Comparison of ENCODE assay signal across 8 cellular contexts in the genomic region with DNA sequence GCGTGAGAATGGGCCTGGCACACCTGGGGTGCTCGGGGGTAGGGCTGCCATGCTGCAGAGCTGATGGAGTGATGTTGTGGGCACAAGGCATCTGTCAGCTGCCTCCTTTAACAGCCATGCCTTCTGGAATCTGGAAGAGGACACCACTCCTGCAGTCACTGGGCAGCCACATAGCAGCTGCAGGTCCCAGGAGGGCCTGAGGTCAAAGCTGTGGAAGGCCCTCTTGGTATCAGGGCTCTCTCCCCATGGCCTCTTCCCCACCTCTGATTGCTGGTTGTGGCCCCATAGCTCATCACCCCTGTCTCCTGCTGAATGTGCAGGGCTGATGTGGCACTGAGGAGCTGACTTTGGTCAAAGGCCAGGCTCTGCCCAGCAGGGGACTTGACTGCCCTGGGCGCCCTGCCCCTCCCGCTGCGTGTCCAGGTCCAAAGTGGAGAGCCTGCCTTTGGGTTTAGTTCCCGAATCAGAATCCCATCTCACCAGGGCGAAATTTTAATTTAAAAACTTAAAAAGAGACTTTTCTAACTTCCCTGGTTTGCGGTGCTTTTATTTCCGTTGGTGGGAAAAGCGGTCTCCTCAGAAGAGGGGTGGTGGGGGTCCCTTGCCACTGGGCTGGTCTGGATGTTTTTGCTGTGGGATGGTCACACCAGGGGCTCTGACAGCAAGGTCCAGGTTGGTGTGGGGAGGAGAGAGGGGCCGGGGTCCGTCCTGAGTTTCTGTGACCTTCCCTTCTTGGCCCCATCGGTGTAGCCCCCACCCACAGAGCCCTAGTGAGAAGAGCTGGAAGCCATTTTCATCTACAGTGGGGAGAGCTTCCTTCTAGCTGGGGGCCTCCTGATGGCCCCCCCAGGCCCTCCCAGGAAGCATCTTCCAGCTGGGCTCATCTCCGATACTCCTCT. TPM values are rescaled to one million over a fixed set of nuclear protein-coding genes. Genes with fewer than 3 reads are reported as not detected.
A peak's percentile ranks its signal among the peaks of the same experiment; 100 is the strongest.
DNase-seq lines count a peak whose midpoint lies in the region; ATAC-seq and TF ChIP-seq lines count a peak whose summit lies in the region.

No MANE protein-coding gene starts in this region.

- DNase-seq in stimulated activated CD4-positive, alpha-beta T cell treated with anti-CD3 and anti-CD28 coated beads, Interleukin-1b, Interleukin-23, amount 100 ng/mL, for 48 hours: peak; percentile 47
- no peak for DNase-seq in stimulated activated CD4-positive, alpha-beta T cell treated with anti-CD3 and anti-CD28 coated beads, Interleukin-4, amount 100 ng/mL, for 4 hours
- DNase-seq in Peyer's patch (peak in 2 of 3 donors; percentile 41 to 78), left lobe of liver (ENCODE audit: low spot score) (peak; percentile 71), upper lobe of right lung (no peak), GM13977 (ENCODE audit: low spot score) (no peak)

- H3K36me3 ChIP-seq in Peyer's patch (peaks cover 0 to 21% (median 0%) of the 10 kb centered on the region in 3 donors), upper lobe of right lung (peaks cover 19% of the 10 kb centered on the region)

- TF ChIP-seq POLR2A in Peyer's patch (IDR thresholded peaks at IDR 0.05): peak in 1 of 2 donors; percentile 42

- peak overlapping the region in 3 of 4 donors; percentile 28 to 49 (median 40) for H3K4me3 ChIP-seq in Peyer's patch
- H3K4me3 ChIP-seq in upper lobe of right lung: peak overlapping the region; percentile 42

- in situ Hi-C loops in GM13977 (cut with MboI; ENCODE audit: low pct_unique_long_range_greater_than_20kb, low sequenced_read_pairs, unreplicated experiment): no loop called here

- ATAC-seq in left lobe of liver: peak; percentile 58
- ATAC-seq in upper lobe of right lung: no peak
- ATAC-seq in HG02588 (IDR thresholded peaks at IDR 0.05; ENCODE audit: unreplicated experiment): no peak
- ATAC-seq in GM18502 (IDR thresholded peaks at IDR 0.05; ENCODE audit: poor library complexity, unreplicated experiment): no peak

- H3K27me3 ChIP-seq in Peyer's patch (no peaks in the 10 kb centered on the region), upper lobe of right lung (no peaks in the 10 kb centered on the region)

- H3K9me3 ChIP-seq in Peyer's patch (no peaks in the 10 kb centered on the region), upper lobe of right lung (no peaks in the 10 kb centered on the region)

- peaks cover 8 to 66% (median 59%) of the 10 kb centered on the region in 4 donors for H3K4me1 ChIP-seq in Peyer's patch
- H3K4me1 ChIP-seq in upper lobe of right lung: peaks cover 77% of the 10 kb centered on the region

- intact Hi-C loops in upper lobe of right lung (cut with DNase I): no loop called here

- TF ChIP-seq CTCF in Peyer's patch (IDR thresholded peaks at IDR 0.05): no peak
- TF ChIP-seq CTCF in upper lobe of right lung (IDR thresholded peaks at IDR 0.05): no peak
- no peak for TF ChIP-seq CTCF in GM13977 (IDR thresholded peaks at IDR 0.05; ENCODE audit: extremely low read depth, insufficient read depth, missing control alignments)

- peak overlapping the region; percentile 64 to 98 (median 81) for H3K27ac ChIP-seq in Peyer's patch
- peak overlapping the region; percentile 75 for H3K27ac ChIP-seq in upper lobe of right lung

RNA-seq across cellular contexts. Expression of gene UBALD2, which starts 5.9 kb away (rescaled TPM):
- 10 to 100 TPM; 14.0 to 74.1 (median 50.4) TPM for total RNA-seq in Peyer's patch
- 23.8 TPM for total RNA-seq in left lobe of liver
- 56.7 TPM for total RNA-seq in upper lobe of right lung

RNA-seq across cellular contexts. Expression of gene RNF157, which starts 30.7 kb away (rescaled TPM):
- total RNA-seq in Peyer's patch: 100 to 1,000 TPM in 2 of 4 donors, 10 to 100 TPM in 2; 73.4 to 115 (median 106) TPM
- 12.4 TPM for total RNA-seq in left lobe of liver
- 3.8 TPM for total RNA-seq in upper lobe of right lung

RNA-seq across cellular contexts. Expression of gene QRICH2, which starts 37.1 kb away (rescaled TPM):
- total RNA-seq in Peyer's patch: 10 to 100 TPM in 1 of 4 donors, 1 to 10 TPM in 3; 1.2 to 10.7 (median 3.1) TPM
- total RNA-seq in left lobe of liver: 2.6 TPM
- total RNA-seq in upper lobe of right lung: 3.4 TPM

Comparison
In these comparisons a context has a peak if more than half of its experiments do, and no peak if none do; other contexts are left out.
1. DNase-seq: peak in stimulated activated CD4-positive, alpha-beta T cell treated with anti-CD3 and anti-CD28 coated beads, Interleukin-1b, Interleukin-23, amount 100 ng/mL, for 48 hours (single experiment), Peyer's patch (2 of 3) and left lobe of liver (single experiment); none in stimulated activated CD4-positive, alpha-beta T cell treated with anti-CD3 and anti-CD28 coated beads, Interleukin-4, amount 100 ng/mL, for 4 hours (0 of 2), upper lobe of right lung (single experiment) and GM13977 (single experiment).